Comparison of ENCODE assay signal across 23 cellular contexts in the genomic region with DNA sequence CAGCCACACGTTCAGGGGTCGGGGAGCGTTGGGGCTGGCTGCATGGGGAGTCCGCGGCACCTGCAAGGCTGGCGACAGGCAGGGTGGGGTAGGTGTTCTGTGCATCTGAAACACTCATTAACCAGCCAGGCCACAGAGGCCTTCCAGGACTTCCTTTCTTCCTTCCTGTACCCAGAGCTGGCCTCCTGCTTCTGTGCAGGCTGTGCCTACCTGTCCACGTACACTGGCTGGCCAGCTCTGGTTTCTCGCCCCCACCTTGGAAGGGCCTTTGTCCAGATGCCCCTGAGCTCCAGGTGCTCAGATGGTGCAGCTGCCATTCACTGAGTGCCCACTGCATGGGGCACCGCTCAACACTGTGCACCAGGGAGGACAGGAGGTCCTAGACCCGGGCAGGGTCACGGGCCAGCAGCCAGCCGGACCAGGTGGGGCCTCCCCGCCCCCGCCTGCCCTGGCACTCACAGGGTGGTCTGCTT. TPM values are rescaled to one million over a fixed set of nuclear protein-coding genes. Genes with fewer than 3 reads are reported as not detected.
DNase-seq lines count a peak whose midpoint lies in the region; ATAC-seq, FAIRE-seq and TF ChIP-seq lines count a peak whose summit lies in the region.
"Had no signal": no experiment of that assay in that cellular context is flagged by ENCODE, and none has a peak within 500 bp of the region (broad histone marks: within the 10 kb centered on the region; RNA-seq: fewer than 3 reads in every experiment).

No MANE protein-coding gene starts in this region.

- H3K4me1 ChIP-seq in Loucy (ENCODE audit: insufficient read depth, low read length, poor library complexity, severe bottlenecking) (peaks cover 26% of the 10 kb centered on the region), mucosa of descending colon (ENCODE audit: low read depth) (peaks cover 12% of the 10 kb centered on the region), small intestine (ENCODE audit: control insufficient read depth in 2 of 2, insufficient read depth in 1 of 2, low read depth in 1 of 2, low read length in 1 of 2) (no peaks in the 10 kb centered on the region)
- H3K4me1 ChIP-seq: adrenal gland had no signal

- TF ChIP-seq CTCF in Loucy (conservative IDR thresholded peaks at IDR 0.05; ENCODE audit: low read length) (no peak), mucosa of descending colon (IDR thresholded peaks at IDR 0.05) (no peak)

- 78 to 84% (median 79%) methylated on average over 14 of the region's 14 CpGs for WGBS in small intestine, 3 donors

- H3K27ac ChIP-seq in small intestine (ENCODE audit: low read depth in 1 of 2, low read length in 1 of 2) = peak overlapping the region; percentile 52 to 69
- H3K27ac ChIP-seq: adrenal gland, brain microvascular endothelial cell, epithelial cell of prostate had no signal

- no peaks in the 10 kb centered on the region for H3F3A ChIP-seq in Loucy (ENCODE audit: low read depth)

- no peaks in the 10 kb centered on the region for H3K9me2 ChIP-seq in Loucy (replicated peaks; ENCODE audit: low read depth, low read length)

- H3K79me2 ChIP-seq in Loucy (ENCODE audit: insufficient read depth, low read length) = no peaks in the 10 kb centered on the region

- peaks cover 5% of the 10 kb centered on the region; the same call in 1 of the 2 replicates for H3K36me3 ChIP-seq in Loucy (ENCODE audit: insufficient read depth, low read length)
- peaks cover 5% of the 10 kb centered on the region for H3K36me3 ChIP-seq in mucosa of descending colon (ENCODE audit: low read depth)
- peaks cover 5 to 22% of the 10 kb centered on the region in 2 donors for H3K36me3 ChIP-seq in small intestine (ENCODE audit: control insufficient read depth in 2 of 2, insufficient read depth in 2 of 2, low read length in 2 of 2)

- H2AFZ ChIP-seq in Loucy (ENCODE audit: low read length) = no peak overlapping the region

- peak overlapping the region; percentile 16 for H3K27ac Mint-ChIP-seq in central memory CD8-positive, alpha-beta T cell (ENCODE audit: low read depth)
- H3K27ac Mint-ChIP-seq: activated CD4-positive, alpha-beta T cell treated with anti-CD3 and anti-CD28 coated beads for 36 hours; activated T-cell treated with anti-CD3 and anti-CD28 coated beads, Interleukin-2, amount 50 U/mL, for 72 hours had no signal

- DNase-seq in central memory CD8-positive, alpha-beta T cell (ENCODE audit: low spot score in 2 of 2) = no peak
- DNase-seq in mucosa of descending colon (peak; percentile 63 to 76 (median 73)), small intestine (no peak), NCI-H446 treated with DMSO at 0.1 percent for 48 hours (lab: John Stamatoyannopoulos, UW) (no peak)
- DNase-seq in stimulated activated CD4-positive, alpha-beta T cell treated with anti-CD3 and anti-CD28 coated beads, Interleukin-2, amount 100 ng/mL, for 24 hours = no peak
- DNase-seq: activated CD4-positive, alpha-beta T cell treated with anti-CD3 and anti-CD28 coated beads for 36 hours; activated naive CD4-positive, alpha-beta T cell; activated T-cell treated with anti-CD3 and anti-CD28 coated beads, Interleukin-2, amount 50 U/mL, for 72 hours; adrenal gland; brain microvascular endothelial cell; effector CD4-positive, alpha-beta T cell; HCEC 1CT; KG1; NCI-H1417 treated with DMSO at 0.1 percent for 48 hours; NCI-H2081 treated with DMSO at 0.1 percent for 48 hours; NCI-H345; NCI-H82 had no signal

- H3K4me3 Mint-ChIP-seq in central memory CD8-positive, alpha-beta T cell = no peak overlapping the region
- H3K4me3 Mint-ChIP-seq: activated CD4-positive, alpha-beta T cell treated with anti-CD3 and anti-CD28 coated beads for 36 hours; activated T-cell treated with anti-CD3 and anti-CD28 coated beads, Interleukin-2, amount 50 U/mL, for 72 hours had no signal

- peak overlapping the region; percentile 56 for H3K9ac ChIP-seq in Loucy (ENCODE audit: low read depth, low read length, poor library complexity, severe bottlenecking)

- H3K4me3 ChIP-seq in Loucy (ENCODE audit: low read length, poor library complexity, severe bottlenecking) (peak overlapping the region; percentile 59), mucosa of descending colon (no peak overlapping the region), small intestine (ENCODE audit: low read depth in 1 of 2, low read length in 2 of 2) (no peak overlapping the region)
- H3K4me3 ChIP-seq: adrenal gland, lung, smooth muscle cell had no signal

- H3K4me2 ChIP-seq in Loucy (ENCODE audit: low read depth, low read length, poor library complexity, severe bottlenecking) = peak overlapping the region; percentile 71
- H3K4me2 ChIP-seq: smooth muscle cell had no signal

- H3K36me3 Mint-ChIP-seq in central memory CD8-positive, alpha-beta T cell (ENCODE audit: insufficient read depth) = peaks cover 14% of the 10 kb centered on the region

- no peak for FAIRE-seq in small intestine (lab: Jason Lieb, UNC)
- FAIRE-seq: HTR-8/SVneo had no signal

- no peaks in the 10 kb centered on the region for H3K27me3 Mint-ChIP-seq in central memory CD8-positive, alpha-beta T cell
- H3K27me3 Mint-ChIP-seq: activated CD4-positive, alpha-beta T cell treated with anti-CD3 and anti-CD28 coated beads for 36 hours had no signal

- H3K9me3 ChIP-seq in Loucy (ENCODE audit: insufficient read depth, low read depth, low read length) = no peaks in the 10 kb centered on the region
- H3K9me3 ChIP-seq in mucosa of descending colon = no peaks in the 10 kb centered on the region
- no peaks in the 10 kb centered on the region for H3K9me3 ChIP-seq in small intestine (ENCODE audit: control insufficient read depth, low read depth)
- H3K9me3 ChIP-seq: adrenal gland had no signal

- intact Hi-C loops in mucosa of descending colon (cut with DNase I, micrococcal nuclease) = no loop called here

- ATAC-seq in central memory CD8-positive, alpha-beta T cell (replicated peaks; ENCODE audit: extremely low read depth, poor library complexity, severe bottlenecking) = no peak
- ATAC-seq in mucosa of descending colon (peak; percentile 87), HG02759 (IDR thresholded peaks at IDR 0.05; ENCODE audit: unreplicated experiment) (no peak)
- ATAC-seq: activated CD4-positive, alpha-beta T cell treated with anti-CD3 and anti-CD28 coated beads for 36 hours; activated T-cell treated with anti-CD3 and anti-CD28 coated beads, Interleukin-2, amount 50 U/mL, for 72 hours had no signal

- H3K4me1 Mint-ChIP-seq in central memory CD8-positive, alpha-beta T cell = no peaks in the 10 kb centered on the region
- H3K4me1 Mint-ChIP-seq: activated CD4-positive, alpha-beta T cell treated with anti-CD3 and anti-CD28 coated beads for 36 hours had no signal

- H3K27me3 ChIP-seq in Loucy (ENCODE audit: insufficient read depth, low read length, poor library complexity, severe bottlenecking) (no peaks in the 10 kb centered on the region), small intestine (ENCODE audit: control insufficient read depth in 2 of 2, insufficient read depth in 2 of 2, low read length in 2 of 2) (no peaks in the 10 kb centered on the region)
- H3K27me3 ChIP-seq: adrenal gland, brain microvascular endothelial cell had no signal

- no peaks in the 10 kb centered on the region for H3K9me3 Mint-ChIP-seq in central memory CD8-positive, alpha-beta T cell
- H3K9me3 Mint-ChIP-seq: activated T-cell treated with anti-CD3 and anti-CD28 coated beads, Interleukin-2, amount 50 U/mL, for 72 hours had no signal

- no peaks in the 10 kb centered on the region for H4K20me1 ChIP-seq in Loucy (ENCODE audit: insufficient read depth, low read length, poor library complexity, severe bottlenecking)

RNA-seq across cellular contexts. Expression of a gene that starts 15.9 kb away (rescaled TPM):
- 10 to 100 TPM; 47.6 to 95.2 (median 90.1) TPM for total RNA-seq in mucosa of descending colon
- 10 to 100 TPM; 19.7 to 60.6 (median 22.2) TPM for polyA plus RNA-seq in small intestine

RNA-seq across cellular contexts. Expression of a gene that starts 19.7 kb away (rescaled TPM):
- 100 to 1,000 TPM; 134 to 281 (median 236) TPM for total RNA-seq in mucosa of descending colon
- polyA plus RNA-seq in small intestine = 100 to 1,000 TPM; 222 to 375 (median 263) TPM

RNA-seq across cellular contexts. Expression of a gene that starts 27.9 kb away (rescaled TPM):
- total RNA-seq in mucosa of descending colon = 10 to 100 TPM; 16.1 to 18.8 (median 17.0) TPM
- 10 to 100 TPM in 2 of 3 donors, 1 to 10 TPM in 1; 9.8 to 25.7 (median 11.6) TPM for polyA plus RNA-seq in small intestine

Comparison
In these comparisons a context has a peak if more than half of its experiments do, and no peak if none do; other contexts are left out.
1. DNase-seq: peak in mucosa of descending colon (3 of 3); none in central memory CD8-positive, alpha-beta T cell (0 of 2), small intestine (single experiment), NCI-H446 treated with DMSO at 0.1 percent for 48 hours (single experiment) and stimulated activated CD4-positive, alpha-beta T cell treated with anti-CD3 and anti-CD28 coated beads, Interleukin-2, amount 100 ng/mL, for 24 hours (0 of 2).